1 cellular context compared by ENCODE assay signal in genomic region chr11:64878494-64879225, GRCh38.
TF ChIP-seq lines count a peak whose summit lies in the region.

Gene EHD1, minus strand, starts transcription at chr11:64878621. Its CDS starts 157 bp downstream, at chr11:64878464.

TF ChIP-seq in IMR-90, 13 proteins besides CTCF, POLR2A, EP300 and RAD21 (continued from another document):
- TF ChIP-seq, protein P1, sequence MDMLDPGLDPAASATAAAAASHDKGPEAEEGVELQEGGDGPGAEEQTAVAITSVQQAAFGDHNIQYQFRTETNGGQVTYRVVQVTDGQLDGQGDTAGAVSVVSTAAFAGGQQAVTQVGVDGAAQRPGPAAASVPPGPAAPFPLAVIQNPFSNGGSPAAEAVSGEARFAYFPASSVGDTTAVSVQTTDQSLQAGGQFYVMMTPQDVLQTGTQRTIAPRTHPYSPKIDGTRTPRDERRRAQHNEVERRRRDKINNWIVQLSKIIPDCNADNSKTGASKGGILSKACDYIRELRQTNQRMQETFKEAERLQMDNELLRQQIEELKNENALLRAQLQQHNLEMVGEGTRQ (IDR thresholded peaks at IDR 0.05; ENCODE audit: low read depth, low read length) = no peak
- TF ChIP-seq MXI1 (IDR thresholded peaks at IDR 0.05; ENCODE audit: borderline replicate concordance, low read depth, low read length) = peak; percentile 90
- TF ChIP-seq BHLHE40 (IDR thresholded peaks at IDR 0.05; ENCODE audit: low read depth, low read length) = peak; percentile 71
- TF ChIP-seq RFX5 (IDR thresholded peaks at IDR 0.05; ENCODE audit: low read depth, low read length) = no peak
